ENCODE assay signal across 2 cellular contexts in genomic region chr5:55481293-55481900, GRCh38.
TF ChIP-seq lines count a peak whose summit lies in the region.

No MANE protein-coding gene starts in this region.

TF ChIP-seq in GM23338, 12 proteins besides CTCF, POLR2A, EP300 and RAD21:
- TF ChIP-seq ZNF331 (CRISPR knock-in tag; IDR thresholded peaks at IDR 0.05; ENCODE audit: low read depth) (no peak), CREB1 (CRISPR knock-in tag; IDR thresholded peaks at IDR 0.05; ENCODE audit: low read depth) (no peak), REST (IDR thresholded peaks at IDR 0.05; ENCODE audit: unreplicated experiment) (no peak)

TF ChIP-seq in H1, 55 proteins besides CTCF, POLR2A, EP300 and RAD21 (continued from another document):
- TF ChIP-seq HDAC6 (IDR thresholded peaks at IDR 0.05; ENCODE audit: low read depth, low read length) (no peak), SP1 (IDR thresholded peaks at IDR 0.05; ENCODE audit: low read depth, low read length) (no peak), PHF8 (conservative IDR thresholded peaks at IDR 0.05; ENCODE audit: low read depth, low read length) (no peak), ATF3 (IDR thresholded peaks at IDR 0.05; ENCODE audit: insufficient read depth, low read depth, low read length) (no peak), SIX5 (IDR thresholded peaks at IDR 0.05; ENCODE audit: low read depth, low read length) (no peak), SIRT6 (IDR thresholded peaks at IDR 0.05; ENCODE audit: low read length) (no peak), JUND (IDR thresholded peaks at IDR 0.05; ENCODE audit: low read length) (no peak), FOSL1 (IDR thresholded peaks at IDR 0.05; ENCODE audit: insufficient read depth, low read depth, low read length) (no peak), BCL11A (IDR thresholded peaks at IDR 0.05; ENCODE audit: low read depth in 2 of 2, low read length in 2 of 2) (no peak), CHD2 (IDR thresholded peaks at IDR 0.05; ENCODE audit: low read length) (no peak), HDAC2 (IDR thresholded peaks at IDR 0.05; ENCODE audit: borderline replicate concordance in 1 of 2, low read depth in 2 of 2, low read length in 2 of 2) (no peak), SP2 (IDR thresholded peaks at IDR 0.05; ENCODE audit: low read length) (no peak), RFX5 (IDR thresholded peaks at IDR 0.05; ENCODE audit: borderline replicate concordance, low read depth, low read length) (no peak), USF2 (IDR thresholded peaks at IDR 0.05; ENCODE audit: low read length) (no peak), BACH1 (IDR thresholded peaks at IDR 0.05; ENCODE audit: low read length) (no peak), MAFK (IDR thresholded peaks at IDR 0.05; ENCODE audit: low read depth, low read length) (no peak), SAP30 (IDR thresholded peaks at IDR 0.05; ENCODE audit: insufficient read depth, insufficient replicate concordance, low read length) (no peak), RNF2 (IDR thresholded peaks at IDR 0.05; ENCODE audit: borderline replicate concordance, low read depth, low read length, missing control alignments, poor library complexity, severe bottlenecking) (no peak), GABPA (IDR thresholded peaks at IDR 0.05; ENCODE audit: borderline replicate concordance, insufficient read depth, low read length) (no peak)
